In genomic region chr20:31785089-31785488, GRCh38 we compare ENCODE assay signal across 2 cellular contexts.
TF ChIP-seq lines count a peak whose summit lies in the region.

No MANE protein-coding gene starts in this region.

TF ChIP-seq in GM23338, 12 proteins besides CTCF, POLR2A, EP300 and RAD21 (continued from another document):
- TF ChIP-seq ZNF462 (CRISPR knock-in tag; IDR thresholded peaks at IDR 0.05): no peak
- TF ChIP-seq CREB1 (CRISPR knock-in tag; IDR thresholded peaks at IDR 0.05; ENCODE audit: low read depth): no peak

TF ChIP-seq in WTC11, 78 proteins besides CTCF, POLR2A, EP300 and RAD21 (continued from another document):
- no peak for TF ChIP-seq ZNF512 (CRISPR knock-in tag; IDR thresholded peaks at IDR 0.05; ENCODE audit: borderline replicate concordance)
- no peak for TF ChIP-seq AFF4 (CRISPR knock-in tag; IDR thresholded peaks at IDR 0.05; ENCODE audit: borderline replicate concordance)
- TF ChIP-seq SP1 (CRISPR knock-in tag; conservative IDR thresholded peaks at IDR 0.05): no peak
- TF ChIP-seq MXD4 (CRISPR knock-in tag; IDR thresholded peaks at IDR 0.05; ENCODE audit: borderline replicate concordance): no peak
- TF ChIP-seq OVOL2 (CRISPR knock-in tag; IDR thresholded peaks at IDR 0.05; ENCODE audit: borderline replicate concordance): no peak
